In the genomic region with DNA sequence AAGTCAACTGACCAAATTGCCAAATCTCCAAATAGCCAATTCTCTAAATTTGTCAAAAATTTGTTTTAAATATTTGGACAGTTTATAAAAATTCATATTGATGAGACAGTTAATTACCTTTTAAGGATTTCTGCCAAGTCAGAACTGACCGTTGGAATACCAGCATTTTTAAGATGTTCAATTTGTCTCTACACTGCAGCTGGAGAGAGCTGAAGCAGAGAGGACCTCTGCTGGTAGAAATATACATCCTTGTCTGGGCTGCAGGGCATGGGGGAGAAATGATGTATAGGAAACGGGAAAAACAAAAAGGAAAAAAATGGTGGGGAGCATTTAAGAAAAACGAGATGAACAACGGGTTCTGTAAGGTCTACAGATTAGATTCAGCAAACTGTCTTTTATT, we compare ENCODE assay signal across 10 cellular contexts. TPM values are rescaled to one million over a fixed set of nuclear protein-coding genes. Genes with fewer than 3 reads are reported as not detected.
DNase-seq lines count a peak whose midpoint lies in the region; ATAC-seq and TF ChIP-seq lines count a peak whose summit lies in the region.
"Had no signal": no experiment of that assay in that cellular context is flagged by ENCODE, and none has a peak within 500 bp of the region (broad histone marks: within the 10 kb centered on the region; RNA-seq: fewer than 3 reads in every experiment).

No MANE protein-coding gene starts in this region.

- peak; percentile 80 for TF ChIP-seq CTCF in AG04450 (IDR thresholded peaks at IDR 0.05; ENCODE audit: low read depth, low read length)
- TF ChIP-seq CTCF in GM13977 (IDR thresholded peaks at IDR 0.05; ENCODE audit: extremely low read depth, insufficient read depth, missing control alignments), result peak; percentile 42
- peak; percentile 64 for TF ChIP-seq CTCF in foreskin fibroblast (IDR thresholded peaks at IDR 0.05; ENCODE audit: low read depth, low read length)

- ATAC-seq in HG02678 (IDR thresholded peaks at IDR 0.05; ENCODE audit: unreplicated experiment), result no peak
- ATAC-seq: left lung had no signal

- DNase-seq in AG04450 (ENCODE audit: low read depth, low spot score) (no peak), GM13977 (ENCODE audit: low spot score) (no peak), SW480 (ENCODE audit: low spot score) (peak; percentile 39), foreskin fibroblast (peak in 1 of 2 donors; percentile 72), NCI-H146 (lab: John Stamatoyannopoulos, UW) (no peak), middle frontal gyrus (ENCODE audit: extremely low spot score, low spot score) (no peak), NCI-H187 (lab: John Stamatoyannopoulos, UW) (no peak)
- DNase-seq: activated CD4-positive, alpha-beta T cell treated with anti-CD3 and anti-CD28 coated beads for 48 hours; left lung had no signal

- in situ Hi-C loops in GM13977 (cut with MboI; ENCODE audit: low pct_unique_long_range_greater_than_20kb, low sequenced_read_pairs, unreplicated experiment), result loop anchor here (25.0 kb wide), 1 partner anchor 383 kb away; a partner anchor contains a TSS

- no peak overlapping the region for H3K27ac ChIP-seq in AG04450 (ENCODE audit: low read depth, low read length)
- H3K27ac ChIP-seq: left lung had no signal

- peaks cover 15% of the 10 kb centered on the region for H3K27me3 ChIP-seq in AG04450 (ENCODE audit: control insufficient read depth, insufficient read depth, low read length)

- H3K9me3 ChIP-seq in AG04450 (ENCODE audit: control insufficient read depth, insufficient read depth, low read length), result no peaks in the 10 kb centered on the region
- H3K9me3 ChIP-seq: left lung had no signal

- H3K4me3 ChIP-seq in AG04450 (ENCODE audit: low read depth, low read length), result no peak overlapping the region
- no peak overlapping the region for H3K4me3 ChIP-seq in foreskin fibroblast (ENCODE audit: low read depth in 1 of 2, low read length in 2 of 2)
- H3K4me3 ChIP-seq: left lung had no signal

- POLR2A ChIA-PET in AG04450 (lab: Yijun Ruan, JAX), result no interaction called here

- CTCF ChIA-PET in AG04450 (lab: Charles Lee), result interaction anchor here (1.0 to 11.3 kb wide), 7 partner anchors 10 to 203 kb away, joined by 3 to 80 read pairs (median 4); no protein-coding TSS in a partner anchor

RNA-seq across cellular contexts. Expression of a gene that starts 16.8 kb away (rescaled TPM):
- 0.10 and 0.12 TPM in 2 replicates for polyA plus RNA-seq in AG04450 (2011; rRNA removed)
- polyA minus RNA-seq in AG04450 (2011; rRNA and poly(A)+ RNA removed), result 0.30 and 0.87 TPM in 2 replicates

RNA-seq across cellular contexts. Expression of a gene that starts 22.6 kb away (rescaled TPM):
- 22.3 and 34.4 TPM in 2 replicates for polyA plus RNA-seq in AG04450 (2011; rRNA removed)
- 14.6 and 17.9 TPM in 2 replicates for polyA minus RNA-seq in AG04450 (2011; rRNA and poly(A)+ RNA removed)
